ENCODE assay signal across 9 cellular contexts in the genomic region with DNA sequence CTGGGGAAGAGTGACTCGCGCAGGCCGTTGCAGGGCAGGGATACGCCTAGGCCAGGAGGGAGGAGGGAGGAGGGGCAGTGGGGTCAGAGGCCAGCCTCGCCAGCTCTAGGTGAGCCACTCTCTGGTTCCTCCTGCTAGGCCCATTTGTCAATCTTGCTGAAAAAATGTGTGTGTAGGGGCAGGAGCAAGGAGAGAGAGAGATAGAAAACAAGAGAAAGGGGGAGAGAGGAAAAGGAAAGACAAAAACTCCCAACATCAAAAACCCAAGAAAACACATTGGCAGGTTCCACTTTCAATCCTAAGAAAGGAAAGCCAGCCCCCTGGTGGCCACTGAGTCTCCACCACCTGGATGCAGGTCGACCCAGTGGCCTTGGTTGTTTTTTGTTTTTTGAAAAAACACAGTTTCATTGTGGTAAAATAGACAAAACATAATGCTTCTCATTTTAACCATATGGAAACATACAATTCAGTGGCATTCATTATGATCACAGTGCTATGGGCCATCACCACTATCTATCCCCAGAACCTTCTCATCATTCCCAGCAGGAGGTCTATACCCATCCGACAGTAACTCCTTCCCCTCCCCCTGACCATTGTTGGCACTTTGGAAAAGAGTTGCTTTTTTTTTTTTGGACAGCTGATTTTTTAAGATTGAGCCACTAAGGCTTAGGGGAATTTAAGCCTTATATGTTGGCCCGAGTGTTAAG. TPM values are rescaled to one million over a fixed set of nuclear protein-coding genes. Genes with fewer than 3 reads are reported as not detected.
DNase-seq lines count a peak whose midpoint lies in the region; ATAC-seq and TF ChIP-seq lines count a peak whose summit lies in the region.
"Had no signal": no experiment of that assay in that cellular context is flagged by ENCODE, and none has a peak within 500 bp of the region (broad histone marks: within the 10 kb centered on the region; RNA-seq: fewer than 3 reads in every experiment).

No MANE protein-coding gene starts in this region.

- no peaks in the 10 kb centered on the region for H3K9me3 Mint-ChIP-seq in activated T-helper 2 cell treated with anti-CD3 and anti-CD28 coated beads, Interferon-gamma antibody, Interleukin-2, Interleukin-4, amounts not matched to agents 10 μg/mL and 5 μg/mL and 100 μg/mL, durations not matched to agents 14 hours and 24 hours and 36 hours

- H3K27ac ChIP-seq in C4-2B (no peak overlapping the region), gastroesophageal sphincter (no peak overlapping the region), transverse colon (no peak overlapping the region)

- TF ChIP-seq POLR2A in gastroesophageal sphincter (IDR thresholded peaks at IDR 0.05) (no peak), transverse colon (IDR thresholded peaks at IDR 0.05) (no peak)

- no peaks in the 10 kb centered on the region for H3K27me3 ChIP-seq in gastroesophageal sphincter
- no peaks in the 10 kb centered on the region for H3K27me3 ChIP-seq in transverse colon

- TF ChIP-seq CTCF in C4-2B (conservative IDR thresholded peaks at IDR 0.05) (peak; percentile 80), GM13977 (IDR thresholded peaks at IDR 0.05; ENCODE audit: extremely low read depth, insufficient read depth, missing control alignments) (peak; percentile 33), gastroesophageal sphincter (IDR thresholded peaks at IDR 0.05) (peak in 2 of 4 experiments; percentile 35 to 48), transverse colon (IDR thresholded peaks at IDR 0.05) (peak; percentile 28 to 51 (median 40))

- DNase-seq in GM13977 (ENCODE audit: low spot score) (peak; percentile 63), RPMI7951 (ENCODE audit: low read depth) (peak; percentile 45), transverse colon (no peak)
- DNase-seq in activated T-helper 2 cell treated with anti-CD3 and anti-CD28 coated beads, Interferon-gamma antibody, Interleukin-2, Interleukin-4, amounts not matched to agents 10 μg/mL and 5 μg/mL and 100 μg/mL, durations not matched to agents 14 hours and 24 hours and 36 hours (ENCODE audit: low spot score) = no peak

- intact Hi-C loops in transverse colon (cut with DNase I; ENCODE audit: low total_unique reads) = no loop called here
- intact Hi-C loops in activated T-helper 2 cell treated with anti-CD3 and anti-CD28 coated beads, Interferon-gamma antibody, Interleukin-2, Interleukin-4, amounts not matched to agents 10 μg/mL and 5 μg/mL and 100 μg/mL, durations not matched to agents 14 hours and 24 hours and 36 hours (cut with micrococcal nuclease) = no loop called here

- no peak overlapping the region for H3K4me3 Mint-ChIP-seq in activated T-helper 2 cell treated with anti-CD3 and anti-CD28 coated beads, Interferon-gamma antibody, Interleukin-2, Interleukin-4, amounts not matched to agents 10 μg/mL and 5 μg/mL and 100 μg/mL, durations not matched to agents 14 hours and 24 hours and 36 hours (ENCODE audit: low read depth)

- no peak for TF ChIP-seq EP300 in gastroesophageal sphincter (IDR thresholded peaks at IDR 0.05)
- TF ChIP-seq EP300 in transverse colon (IDR thresholded peaks at IDR 0.05; ENCODE audit: low read depth) = no peak

- H3K27me3 Mint-ChIP-seq in activated T-helper 2 cell treated with anti-CD3 and anti-CD28 coated beads, Interferon-gamma antibody, Interleukin-2, Interleukin-4, amounts not matched to agents 10 μg/mL and 5 μg/mL and 100 μg/mL, durations not matched to agents 14 hours and 24 hours and 36 hours (ENCODE audit: low read depth) = peaks cover 2% of the 10 kb centered on the region

- H3K4me1 ChIP-seq in gastroesophageal sphincter = peaks cover 0 to 28% (median 0%) of the 10 kb centered on the region in 3 donors
- peaks cover 5 to 18% (median 7%) of the 10 kb centered on the region in 4 donors for H3K4me1 ChIP-seq in transverse colon

- H3K36me3 ChIP-seq in gastroesophageal sphincter (peaks cover 0 to 31% of the 10 kb centered on the region in 2 donors), transverse colon (peaks cover 0 to 8% (median 3%) of the 10 kb centered on the region in 4 donors)

- H3K4me3 ChIP-seq in gastroesophageal sphincter = no peak overlapping the region
- no peak overlapping the region for H3K4me3 ChIP-seq in transverse colon

- H3K4me1 Mint-ChIP-seq in activated T-helper 2 cell treated with anti-CD3 and anti-CD28 coated beads, Interferon-gamma antibody, Interleukin-2, Interleukin-4, amounts not matched to agents 10 μg/mL and 5 μg/mL and 100 μg/mL, durations not matched to agents 14 hours and 24 hours and 36 hours (ENCODE audit: low read depth) = peaks cover 3% of the 10 kb centered on the region

- H3K36me3 Mint-ChIP-seq in activated T-helper 2 cell treated with anti-CD3 and anti-CD28 coated beads, Interferon-gamma antibody, Interleukin-2, Interleukin-4, amounts not matched to agents 10 μg/mL and 5 μg/mL and 100 μg/mL, durations not matched to agents 14 hours and 24 hours and 36 hours (ENCODE audit: low read depth) = no peaks in the 10 kb centered on the region

- H3K27ac Mint-ChIP-seq in activated T-helper 2 cell treated with anti-CD3 and anti-CD28 coated beads, Interferon-gamma antibody, Interleukin-2, Interleukin-4, amounts not matched to agents 10 μg/mL and 5 μg/mL and 100 μg/mL, durations not matched to agents 14 hours and 24 hours and 36 hours = no peak overlapping the region

- 59 to 79% methylated on average over 4 to 5 of the region's 8 CpGs for WGBS in gastroesophageal sphincter (ENCODE audit: low coverage in 1 of 2), 2 donors
- 56 to 64% methylated on average over 3 to 8 of the region's 8 CpGs for WGBS in transverse colon (ENCODE audit: low coverage in 1 of 2), 2 donors

- no peaks in the 10 kb centered on the region for H3K9me3 ChIP-seq in gastroesophageal sphincter
- H3K9me3 ChIP-seq in transverse colon = no peaks in the 10 kb centered on the region

- ATAC-seq in gastroesophageal sphincter (peak; percentile 13), HG02870 (IDR thresholded peaks at IDR 0.05; ENCODE audit: unreplicated experiment) (no peak), GM18517 (IDR thresholded peaks at IDR 0.05; ENCODE audit: unreplicated experiment) (no peak)

- in situ Hi-C loops in GM13977 (cut with MboI; ENCODE audit: low pct_unique_long_range_greater_than_20kb, low sequenced_read_pairs, unreplicated experiment) = no loop called here
- in situ Hi-C loops in transverse colon (cut with MboI; ENCODE audit: low pct_ligation_motif_present in 1 of 4, low pct_unique_long_range_greater_than_20kb in 1 of 4, low sequenced_read_pairs in 3 of 4) = no loop called here

RNA-seq across cellular contexts. Expression of gene OMP, which starts 10.9 kb away (rescaled TPM):
- not detected in 2 replicates for total RNA-seq in RPMI7951 (2014; rRNA removed; shearing (Covaris generic))
- total RNA-seq in gastroesophageal sphincter (not detected), transverse colon (100 to 1,000 TPM in 1 of 4 donors, 10 to 100 TPM in 3; 16.0 to 126 (median 49.4) TPM)
- not detected in 2 replicates for total RNA-seq in activated T-helper 2 cell treated with anti-CD3 and anti-CD28 coated beads, Interferon-gamma antibody, Interleukin-2, Interleukin-4, amounts not matched to agents 10 μg/mL and 5 μg/mL and 100 μg/mL, durations not matched to agents 14 hours and 24 hours and 36 hours
- total RNA-seq: frontal cortex had no signal

RNA-seq across cellular contexts. Expression of gene MYO7A, which starts 14.5 kb away (rescaled TPM):
- total RNA-seq in RPMI7951 (2014; rRNA removed; shearing (Covaris generic)) = 0.29 and 0.36 TPM in 2 replicates
- total RNA-seq in gastroesophageal sphincter (10 to 100 TPM in 2 of 4 donors, 1 to 10 TPM in 2; 4.0 to 11.8 (median 8.7) TPM), transverse colon (10 to 100 TPM in 1 of 4 donors, 1 to 10 TPM in 3; 4.6 to 11.2 (median 5.5) TPM)
- total RNA-seq in activated T-helper 2 cell treated with anti-CD3 and anti-CD28 coated beads, Interferon-gamma antibody, Interleukin-2, Interleukin-4, amounts not matched to agents 10 μg/mL and 5 μg/mL and 100 μg/mL, durations not matched to agents 14 hours and 24 hours and 36 hours = 0.23 and 0.30 TPM in 2 replicates

RNA-seq across cellular contexts. Expression of gene CAPN5, which starts 46.8 kb away (rescaled TPM):
- 10.7 and 12.4 TPM in 2 replicates for total RNA-seq in RPMI7951 (2014; rRNA removed; shearing (Covaris generic))
- total RNA-seq in gastroesophageal sphincter (1 to 10 TPM; 4.1 to 9.4 (median 7.7) TPM), transverse colon (100 to 1,000 TPM; 210 to 290 (median 214) TPM)
- 0.32 and 0.55 TPM in 2 replicates for total RNA-seq in activated T-helper 2 cell treated with anti-CD3 and anti-CD28 coated beads, Interferon-gamma antibody, Interleukin-2, Interleukin-4, amounts not matched to agents 10 μg/mL and 5 μg/mL and 100 μg/mL, durations not matched to agents 14 hours and 24 hours and 36 hours

Comparison
In these comparisons a context has a peak if more than half of its experiments do, and no peak if none do; other contexts are left out.
1. DNase-seq: peak in GM13977 (single experiment) and RPMI7951 (single experiment); none in transverse colon (single experiment) and activated T-helper 2 cell treated with anti-CD3 and anti-CD28 coated beads, Interferon-gamma antibody, Interleukin-2, Interleukin-4, amounts not matched to agents 10 μg/mL and 5 μg/mL and 100 μg/mL, durations not matched to agents 14 hours and 24 hours and 36 hours (single experiment).
2. RNA of gene OMP, which starts 10.9 kb away (total RNA-seq): 16.0 to 126 TPM in transverse colon; not detected in RPMI7951, not detected in gastroesophageal sphincter and not detected in activated T-helper 2 cell treated with anti-CD3 and anti-CD28 coated beads, Interferon-gamma antibody, Interleukin-2, Interleukin-4, amounts not matched to agents 10 μg/mL and 5 μg/mL and 100 μg/mL, durations not matched to agents 14 hours and 24 hours and 36 hours; every median in the first group is over 10 times any median in the second.
3. RNA of gene CAPN5, which starts 46.8 kb away (total RNA-seq): 210 to 290 TPM in transverse colon; 10.7 to 12.4 TPM in RPMI7951, 4.1 to 9.4 TPM in gastroesophageal sphincter and 0.32 to 0.55 TPM in activated T-helper 2 cell treated with anti-CD3 and anti-CD28 coated beads, Interferon-gamma antibody, Interleukin-2, Interleukin-4, amounts not matched to agents 10 μg/mL and 5 μg/mL and 100 μg/mL, durations not matched to agents 14 hours and 24 hours and 36 hours; every median in the first group is over 10 times any median in the second.